8 cellular contexts compared by ENCODE assay signal in genomic region chr17:74748279-74748528, GRCh38. TPM values are rescaled to one million over a fixed set of nuclear protein-coding genes. Genes with fewer than 3 reads are reported as not detected.
DNase-seq lines count a peak whose midpoint lies in the region; ATAC-seq and TF ChIP-seq lines count a peak whose summit lies in the region.

No MANE protein-coding gene starts in this region.

- H3K36me3 Mint-ChIP-seq in activated naive CD4-positive, alpha-beta T cell treated with anti-CD3 and anti-CD28 coated beads, Interleukin-2, amount 10 ng/mL, durations not matched to agents 7 days and 5 days = peaks cover 45% of the 10 kb centered on the region
- H3K36me3 Mint-ChIP-seq in activated B cell treated with CpG ODN at 0.5 μM for 24 hours (ENCODE audit: low read depth) = peaks cover 9% of the 10 kb centered on the region

- no peaks in the 10 kb centered on the region for H3K27me3 Mint-ChIP-seq in activated naive CD4-positive, alpha-beta T cell treated with anti-CD3 and anti-CD28 coated beads, Interleukin-2, amount 10 ng/mL, durations not matched to agents 7 days and 5 days
- no peaks in the 10 kb centered on the region for H3K27me3 Mint-ChIP-seq in activated B cell treated with CpG ODN at 0.5 μM for 24 hours

- TF ChIP-seq EP300 in transverse colon (IDR thresholded peaks at IDR 0.05; ENCODE audit: low read depth) = no peak

- POLR2A ChIA-PET in activated B cell treated with CpG ODN at 0.5 μM for 24 hours (lab: Charles Lee) = interaction anchor here (0.7 to 6.7 kb wide), 5 partner anchors 9 to 112 kb away, joined by 4 to 76 read pairs (median 5); partner anchors contain the start of genes NAT9 and RAB37

- no peaks in the 10 kb centered on the region for H3K27me3 ChIP-seq in kidney epithelial cell (ENCODE audit: control insufficient read depth, insufficient read depth, low read length)
- no peaks in the 10 kb centered on the region for H3K27me3 ChIP-seq in transverse colon

- peak overlapping the region; percentile 84 for H3K27ac Mint-ChIP-seq in activated naive CD4-positive, alpha-beta T cell treated with anti-CD3 and anti-CD28 coated beads, Interleukin-2, amount 10 ng/mL, durations not matched to agents 7 days and 5 days
- peak overlapping the region; percentile 72 for H3K27ac Mint-ChIP-seq in activated B cell treated with CpG ODN at 0.5 μM for 24 hours

- TF ChIP-seq CTCF in activated B cell treated with CpG ODN at 0.5 μM for 24 hours (IDR thresholded peaks at IDR 0.05) = no peak
- no peak for TF ChIP-seq CTCF in kidney epithelial cell (IDR thresholded peaks at IDR 0.05; ENCODE audit: insufficient read depth, low read length, poor library complexity, severe bottlenecking)
- peak in 2 of 5 experiments; percentile 14 to 18 for TF ChIP-seq CTCF in transverse colon (IDR thresholded peaks at IDR 0.05)

- intact Hi-C loops in activated B cell treated with CpG ODN at 0.5 μM for 24 hours (cut with micrococcal nuclease) (loop anchor here (1.0 kb wide), 3 partner anchors 28 to 125 kb away; partner anchors contain the start of gene NAT9), transverse colon (cut with DNase I; ENCODE audit: low total_unique reads) (no loop called here)

- H3K4me3 ChIP-seq in kidney epithelial cell (ENCODE audit: low read depth, low read length) (peak overlapping the region; percentile 86), transverse colon (peak overlapping the region; percentile 26 to 94 (median 88))

- peak overlapping the region; percentile 99 for H3K4me3 Mint-ChIP-seq in activated naive CD4-positive, alpha-beta T cell treated with anti-CD3 and anti-CD28 coated beads, Interleukin-2, amount 10 ng/mL, durations not matched to agents 7 days and 5 days
- peak overlapping the region; percentile 80 for H3K4me3 Mint-ChIP-seq in activated B cell treated with CpG ODN at 0.5 μM for 24 hours

- ATAC-seq in activated B cell treated with CpG ODN at 0.5 μM for 24 hours (ENCODE audit: low read depth) (no peak), GM21390 (IDR thresholded peaks at IDR 0.05; ENCODE audit: unreplicated experiment) (no peak)

- CTCF ChIA-PET in activated naive CD4-positive, alpha-beta T cell treated with anti-CD3 and anti-CD28 coated beads, Interleukin-2, amount 10 ng/mL, durations not matched to agents 7 days and 5 days (lab: Charles Lee) = no interaction called here
- CTCF ChIA-PET in activated B cell treated with CpG ODN at 0.5 μM for 24 hours (lab: Charles Lee) = interaction anchor here (1.1 to 4.4 kb wide), 2 partner anchors 11 to 22 kb away, joined by 3 to 53 read pairs; no protein-coding TSS in a partner anchor

- no peak for DNase-seq in activated naive CD4-positive, alpha-beta T cell treated with anti-CD3 and anti-CD28 coated beads, Interleukin-2, amount 10 ng/mL, durations not matched to agents 7 days and 5 days
- DNase-seq in activated naive CD4-positive, alpha-beta T cell (lab: John Stamatoyannopoulos, UW) = no peak
- DNase-seq in activated B cell treated with CpG ODN at 0.5 μM for 24 hours = no peak
- DNase-seq in kidney epithelial cell (ENCODE audit: low read depth) = no peak
- DNase-seq in transverse colon = no peak
- DNase-seq in HK-2 (ENCODE audit: unreplicated experiment) = no peak
- no peak for DNase-seq in NCI-H128 (lab: John Stamatoyannopoulos, UW; ENCODE audit: unreplicated experiment)

- H3K4me1 ChIP-seq in transverse colon = peaks cover 10 to 74% (median 43%) of the 10 kb centered on the region in 4 donors

- no peaks in the 10 kb centered on the region for H3K9me3 ChIP-seq in transverse colon

- peaks cover 64% of the 10 kb centered on the region for H3K4me1 Mint-ChIP-seq in activated naive CD4-positive, alpha-beta T cell treated with anti-CD3 and anti-CD28 coated beads, Interleukin-2, amount 10 ng/mL, durations not matched to agents 7 days and 5 days
- peaks cover 64% of the 10 kb centered on the region for H3K4me1 Mint-ChIP-seq in activated B cell treated with CpG ODN at 0.5 μM for 24 hours

- H3K36me3 ChIP-seq in kidney epithelial cell (ENCODE audit: control insufficient read depth, insufficient read depth, low read length) = no peaks in the 10 kb centered on the region
- no peaks in the 10 kb centered on the region for H3K36me3 ChIP-seq in transverse colon

- H3K27ac ChIP-seq in transverse colon = peak overlapping the region; percentile 90 to 93 (median 91)

- H3K9me3 Mint-ChIP-seq in activated naive CD4-positive, alpha-beta T cell treated with anti-CD3 and anti-CD28 coated beads, Interleukin-2, amount 10 ng/mL, durations not matched to agents 7 days and 5 days = no peaks in the 10 kb centered on the region
- H3K9me3 Mint-ChIP-seq in activated B cell treated with CpG ODN at 0.5 μM for 24 hours = no peaks in the 10 kb centered on the region

- WGBS in transverse colon (ENCODE audit: low coverage in 1 of 2), 2 donors = 0% methylated on average over 3 to 30 of the region's 34 CpGs

- no peak for TF ChIP-seq POLR2A in transverse colon (IDR thresholded peaks at IDR 0.05)

- in situ Hi-C loops in transverse colon (cut with MboI; ENCODE audit: low pct_ligation_motif_present in 1 of 4, low pct_unique_long_range_greater_than_20kb in 1 of 4, low sequenced_read_pairs in 3 of 4) = loop anchor here in 2 of 4 donors (25.0 kb wide), 1 partner anchor 114 kb away; the partner anchor contains the start of genes FDXR (in 2 of the 2) and GRIN2C (in 2 of the 2)

RNA-seq across cellular contexts. Expression of gene NHERF1, which starts 0.2 kb away (rescaled TPM):
- total RNA-seq in activated B cell treated with CpG ODN at 0.5 μM for 24 hours (33.3 and 34.5 TPM in 2 replicates), kidney epithelial cell (33.6 and 40.6 TPM in 2 replicates), transverse colon (100 to 1,000 TPM; 118 to 463 (median 233) TPM)

RNA-seq across cellular contexts. Expression of gene RAB37, which starts 11.1 kb away (rescaled TPM):
- 11.0 and 11.1 TPM in 2 replicates for total RNA-seq in activated B cell treated with CpG ODN at 0.5 μM for 24 hours
- total RNA-seq in kidney epithelial cell = 0.82 TPM in 1 of 2 replicates, not detected in the other
- 10 to 100 TPM in 1 of 4 donors, 1 to 10 TPM in 2, not detected in 1; 5.2 to 10.5 (median 5.4) TPM for total RNA-seq in transverse colon

RNA-seq across cellular contexts. Expression of gene NAT9, which starts 27.9 kb away (rescaled TPM):
- 59.4 and 79.7 TPM in 2 replicates for total RNA-seq in activated B cell treated with CpG ODN at 0.5 μM for 24 hours
- total RNA-seq in kidney epithelial cell = 30.7 and 31.6 TPM in 2 replicates
- 10 to 100 TPM; 18.3 to 34.4 (median 27.6) TPM for total RNA-seq in transverse colon

RNA-seq across cellular contexts. Expression of gene CD300LF, which starts 35.5 kb away (rescaled TPM):
- total RNA-seq in activated B cell treated with CpG ODN at 0.5 μM for 24 hours (0.12 and 0.33 TPM in 2 replicates), kidney epithelial cell (not detected in 2 replicates), transverse colon (10 to 100 TPM in 1 of 4 donors, 1 to 10 TPM in 2, under 1 TPM in 1; 0.40 to 37.8 (median 3.7) TPM)
